Comparison of ENCODE assay signal across 27 cellular contexts in genomic region chr2:151952691-151953456, GRCh38.
"Had no signal": no experiment of that assay in that cellular context is flagged by ENCODE, and none has a peak within 500 bp of the region (broad histone marks: within the 10 kb centered on the region; RNA-seq: fewer than 3 reads in every experiment).

No MANE protein-coding gene starts in this region.

- H3K27ac Mint-ChIP-seq: natural killer cell; nephron; stimulated activated effector memory CD8-positive, alpha-beta T cell treated with anti-CD3 and anti-CD28 coated beads, Interleukin-12 subunit alpha, Interleukin-12 subunit beta, amount 100 ng/mL, for 72 hours; stimulated activated naive B cell treated with anti-CD40 and anti-IgM and Interleukin-4, amounts not matched to agents 10 μg/mL and 1 μg/mL and 100 μg/mL, for 72 hours; stimulated activated naive CD8-positive, alpha-beta T cell treated with anti-CD3 and anti-CD28 coated beads, Interleukin-15, Interleukin-2, amounts not matched to agents 100 ng/mL and 50 ng/mL, for 24 hours had no signal

- H3K36me3 Mint-ChIP-seq: natural killer cell; stimulated activated effector memory CD8-positive, alpha-beta T cell treated with anti-CD3 and anti-CD28 coated beads, Interleukin-12 subunit alpha, Interleukin-12 subunit beta, amount 100 ng/mL, for 72 hours; stimulated activated naive B cell treated with anti-CD40 and anti-IgM and Interleukin-4, amounts not matched to agents 10 μg/mL and 1 μg/mL and 100 μg/mL, for 72 hours had no signal

- H3K4me1 Mint-ChIP-seq: neural crest cell; stimulated activated effector memory CD8-positive, alpha-beta T cell treated with anti-CD3 and anti-CD28 coated beads, Interleukin-12 subunit alpha, Interleukin-12 subunit beta, amount 100 ng/mL, for 72 hours had no signal

- H3K27ac ChIP-seq: neutrophil, pancreas, prostate gland, right lobe of liver, sigmoid colon, stomach, thoracic aorta, thyroid gland, tibial nerve, upper lobe of left lung, vagina had no signal

- DNase-seq: natural killer cell; nucleus accumbens; pancreas; right cardiac atrium; right lobe of liver; sigmoid colon; small intestine; stimulated activated CD4-positive, alpha-beta T cell treated with anti-CD3 and anti-CD28 coated beads, Interleukin-15, amount 100 ng/mL, for 24 hours; stimulated activated CD4-positive, alpha-beta T cell treated with anti-CD3 and anti-CD28 coated beads, Interleukin-2, amount 100 ng/mL, for 24 hours; stimulated activated CD4-positive, alpha-beta T cell treated with anti-CD3 and anti-CD28 coated beads, Interleukin-2, amount 100 ng/mL, for 48 hours; stimulated activated CD4-positive, alpha-beta T cell treated with anti-CD3 and anti-CD28 coated beads, Interleukin-4, amount 100 ng/mL, for 24 hours; stimulated activated naive B cell treated with anti-CD40 and anti-IgM and Interleukin-4, amounts not matched to agents 10 μg/mL and 1 μg/mL and 100 μg/mL, for 72 hours; stimulated activated naive CD4-positive, alpha-beta T cell treated with Interleukin-2 at 50 U/mL for 16 hours; stomach; thyroid gland; trophoblast cell; upper lobe of left lung had no signal

- H3K4me3 Mint-ChIP-seq: natural killer cell; nephron; neural crest cell; stimulated activated effector memory CD8-positive, alpha-beta T cell treated with anti-CD3 and anti-CD28 coated beads, Interleukin-12 subunit alpha, Interleukin-12 subunit beta, amount 100 ng/mL, for 72 hours; stimulated activated naive B cell treated with anti-CD40 and anti-IgM and Interleukin-4, amounts not matched to agents 10 μg/mL and 1 μg/mL and 100 μg/mL, for 72 hours; stimulated activated naive CD8-positive, alpha-beta T cell treated with anti-CD3 and anti-CD28 coated beads, Interleukin-15, Interleukin-2, amounts not matched to agents 100 ng/mL and 50 ng/mL, for 24 hours had no signal

- FAIRE-seq: pancreas, small intestine, urothelium cell line had no signal

- H3K9me3 Mint-ChIP-seq: natural killer cell; nephron; neural crest cell; stimulated activated effector memory CD8-positive, alpha-beta T cell treated with anti-CD3 and anti-CD28 coated beads, Interleukin-12 subunit alpha, Interleukin-12 subunit beta, amount 100 ng/mL, for 72 hours; stimulated activated naive CD8-positive, alpha-beta T cell treated with anti-CD3 and anti-CD28 coated beads, Interleukin-15, Interleukin-2, amounts not matched to agents 100 ng/mL and 50 ng/mL, for 24 hours had no signal
